19 cellular contexts compared by ENCODE assay signal in genomic region chr7:45696476-45696875, GRCh38.
A peak's percentile ranks its signal among the peaks of the same experiment; 100 is the strongest.
DNase-seq lines count a peak whose midpoint lies in the region; ATAC-seq, FAIRE-seq and TF ChIP-seq lines count a peak whose summit lies in the region.
"Had no signal": no experiment of that assay in that cellular context is flagged by ENCODE, and none has a peak within 500 bp of the region (broad histone marks: within the 10 kb centered on the region; RNA-seq: fewer than 3 reads in every experiment).

No MANE protein-coding gene starts in this region.

- H3K9me3 Mint-ChIP-seq in activated T-cell treated with anti-CD3 and anti-CD28 coated beads, Interleukin-2, amount 50 U/mL, for 72 hours: no peaks in the 10 kb centered on the region
- no peaks in the 10 kb centered on the region for H3K9me3 Mint-ChIP-seq in type B pancreatic cell
- no peaks in the 10 kb centered on the region for H3K9me3 Mint-ChIP-seq in effector memory CD8-positive, alpha-beta T cell

- DNase-seq in activated T-cell treated with anti-CD3 and anti-CD28 coated beads, Interleukin-2, amount 50 U/mL, for 48 hours: peak; percentile 3 to 6
- no peak for DNase-seq in activated T-cell treated with anti-CD3 and anti-CD28 coated beads, Interleukin-2, amount 50 U/mL, for 72 hours
- no peak for DNase-seq in K562 (ENCODE audit: extremely low read depth in 1 of 4, low spot score in 3 of 4)
- DNase-seq in right lobe of liver: peak; percentile 18 to 60 (median 42)
- peak; percentile 16 for DNase-seq in type B pancreatic cell (ENCODE audit: extremely low spot score, unreplicated experiment)
- DNase-seq in GOT3 (lab: John Stamatoyannopoulos, UW): no peak
- no peak for DNase-seq in effector memory CD8-positive, alpha-beta T cell
- DNase-seq: AML-193, Caco-2, KG1, MG63, NCI-H1092 treated with DMSO at 0.1 percent for 48 hours, NCI-H1694, NCI-H2107, NCI-H226, NCI-H526 treated with DMSO at 0.1 percent for 48 hours had no signal

- 0% methylated on average over 3 of the region's 4 CpGs for WGBS in K562 (ENCODE audit: insufficient coverage, low coverage, missing lambda C conversion rate)
- 72% methylated on average over 2 of the region's 4 CpGs for WGBS in right lobe of liver (ENCODE audit: insufficient coverage, low coverage, low lambda C conversion rate, missing lambda C conversion rate)

- H3K36me3 ChIP-seq in K562 (ENCODE audit: control insufficient read depth, insufficient read depth, low read length) (no peaks in the 10 kb centered on the region), right lobe of liver (no peaks in the 10 kb centered on the region)
- H3K36me3 ChIP-seq: MG63 had no signal

- BruUV-seq in K562 (replicated peaks; lab: Mats Ljungman, UMichigan): no TSS peak

- TF ChIP-seq RAD21 in K562 (CRISPR knock-in tag; conservative IDR thresholded peaks at IDR 0.05 in 1 of 2, IDR thresholded peaks at IDR 0.05 in 1 of 2): no peak

- H3K27me3 ChIP-seq in K562 (ENCODE audit: control insufficient read depth in 2 of 2, insufficient read depth in 2 of 2, low read length in 2 of 2) (peaks cover 10 to 41% of the 10 kb centered on the region in 2 experiments), right lobe of liver (no peaks in the 10 kb centered on the region)
- H3K27me3 ChIP-seq: MG63 had no signal

- H3K27ac ChIP-seq in K562 (ENCODE audit: extremely low read depth, low read depth, low read length): no peak overlapping the region
- H3K27ac ChIP-seq in right lobe of liver: peak overlapping the region; percentile 8 to 89 (median 85)

- no peak for TF ChIP-seq EP300 in K562 (IDR thresholded peaks at IDR 0.05; ENCODE audit: low read length)

- no peak overlapping the region for H3K9ac ChIP-seq in K562 (ENCODE audit: insufficient read depth in 1 of 2, low read depth in 2 of 2, low read length in 2 of 2)

- H3K27ac Mint-ChIP-seq in activated T-cell treated with anti-CD3 and anti-CD28 coated beads, Interleukin-2, amount 50 U/mL, for 72 hours: no peak overlapping the region
- no peak overlapping the region for H3K27ac Mint-ChIP-seq in type B pancreatic cell
- peak overlapping the region in 1 of 2 donors; percentile 4 for H3K27ac Mint-ChIP-seq in effector memory CD8-positive, alpha-beta T cell

- H3K27me3 Mint-ChIP-seq in activated T-cell treated with anti-CD3 and anti-CD28 coated beads, Interleukin-2, amount 50 U/mL, for 72 hours (ENCODE audit: low read depth): no peaks in the 10 kb centered on the region
- no peaks in the 10 kb centered on the region for H3K27me3 Mint-ChIP-seq in type B pancreatic cell
- H3K27me3 Mint-ChIP-seq in effector memory CD8-positive, alpha-beta T cell: peaks cover 15 to 25% of the 10 kb centered on the region in 2 donors

- peaks cover 4% of the 10 kb centered on the region for H3K4me1 Mint-ChIP-seq in activated T-cell treated with anti-CD3 and anti-CD28 coated beads, Interleukin-2, amount 50 U/mL, for 72 hours (ENCODE audit: low read depth)
- no peaks in the 10 kb centered on the region for H3K4me1 Mint-ChIP-seq in type B pancreatic cell (ENCODE audit: unreplicated experiment)
- no peaks in the 10 kb centered on the region for H3K4me1 Mint-ChIP-seq in effector memory CD8-positive, alpha-beta T cell (ENCODE audit: low read depth in 2 of 2)

- H4K20me1 ChIP-seq in K562 (replicated peaks; ENCODE audit: control insufficient read depth, insufficient read depth, low read length): no peaks in the 10 kb centered on the region

- no peaks in the 10 kb centered on the region for H3K9me3 ChIP-seq in K562 (replicated peaks; ENCODE audit: control insufficient read depth, insufficient read depth, low read depth, low read length)
- H3K9me3 ChIP-seq in right lobe of liver: no peaks in the 10 kb centered on the region
- H3K9me3 ChIP-seq: Caco-2, MG63 had no signal

- TF ChIP-seq CTCF in K562 (IDR thresholded peaks at IDR 0.05 in 2 of 3, conservative IDR thresholded peaks at IDR 0.05 in 1 of 3; ENCODE audit: insufficient read depth in 2 of 3, low read depth in 1 of 3, low read length in 3 of 3) (no peak), right lobe of liver (IDR thresholded peaks at IDR 0.05) (no peak), type B pancreatic cell (conservative IDR thresholded peaks at IDR 0.05) (no peak)

- H3K4me3 ChIP-seq in K562 (no peak overlapping the region), right lobe of liver (no peak overlapping the region)
- H3K4me3 ChIP-seq: GM12878, MG63 had no signal

- CTCF ChIA-PET in K562 (lab: Yijun Ruan, JAX; ENCODE audit: low intra/inter-chr PET ratio): no interaction called here

- POLR2A ChIA-PET in K562 (lab: Yijun Ruan, JAX): interaction anchor here (0.6 kb wide), 1 partner anchor 595 kb away, joined by 3 read pairs; no protein-coding TSS in a partner anchor

- no peaks in the 10 kb centered on the region for H3K9me1 ChIP-seq in K562 (ENCODE audit: control insufficient read depth, insufficient read depth, low read length)

- H3K36me3 Mint-ChIP-seq in activated T-cell treated with anti-CD3 and anti-CD28 coated beads, Interleukin-2, amount 50 U/mL, for 72 hours (ENCODE audit: insufficient read depth in 2 of 2): no peaks in the 10 kb centered on the region
- H3K36me3 Mint-ChIP-seq in type B pancreatic cell: no peaks in the 10 kb centered on the region
- no peaks in the 10 kb centered on the region for H3K36me3 Mint-ChIP-seq in effector memory CD8-positive, alpha-beta T cell (ENCODE audit: insufficient read depth)

- H3K4me2 ChIP-seq in K562 (ENCODE audit: insufficient read depth, low read length): no peak overlapping the region

- H3K4me1 ChIP-seq in K562 (replicated peaks in 1 of 2; ENCODE audit: control insufficient read depth in 2 of 2, insufficient read depth in 2 of 2, low read length in 2 of 2) (no peaks in the 10 kb centered on the region; a peak in 1 of 5 replicates), right lobe of liver (peaks cover 0 to 73% (median 27%) of the 10 kb centered on the region in 4 donors)

- ATAC-seq in activated T-cell treated with anti-CD3 and anti-CD28 coated beads, Interleukin-2, amount 50 U/mL, for 72 hours (replicated peaks in 1 of 2): no peak
- ATAC-seq in K562 (peak; percentile 53), right lobe of liver (peak in 2 of 4 donors; percentile 8 to 10)
- no peak for ATAC-seq in effector memory CD8-positive, alpha-beta T cell (replicated peaks)
- ATAC-seq: GM12878 had no signal

- TF ChIP-seq POLR2A in K562 (conservative IDR thresholded peaks at IDR 0.05) (no peak), right lobe of liver (IDR thresholded peaks at IDR 0.05) (no peak)

- no peak overlapping the region for H3K4me3 Mint-ChIP-seq in activated T-cell treated with anti-CD3 and anti-CD28 coated beads, Interleukin-2, amount 50 U/mL, for 72 hours
- no peak overlapping the region for H3K4me3 Mint-ChIP-seq in type B pancreatic cell
- H3K4me3 Mint-ChIP-seq in effector memory CD8-positive, alpha-beta T cell: no peak overlapping the region

- intact Hi-C loops in K562 (cut with micrococcal nuclease) (no loop called here), right lobe of liver (cut with DNase I) (no loop called here)

- FAIRE-seq in K562 (lab: Jason Lieb, UNC): no peak
- FAIRE-seq: GM12878, GM18507, HTR-8/SVneo had no signal

- H3K79me2 ChIP-seq in K562 (ENCODE audit: control insufficient read depth, insufficient read depth, low read length): no peaks in the 10 kb centered on the region

- in situ Hi-C loops in K562 (cut with MboI): no loop called here

- H2AFZ ChIP-seq in K562 (ENCODE audit: low read depth, low read length): no peak overlapping the region

TF ChIP-seq in K562, 482 proteins besides CTCF, POLR2A, EP300 and RAD21 (continues in another document):
- TF ChIP-seq AFF4 (CRISPR knock-in tag; IDR thresholded peaks at IDR 0.05): no peak
- no peak for TF ChIP-seq ELK3 (CRISPR knock-in tag; IDR thresholded peaks at IDR 0.05)

Comparison
In these comparisons a context has a peak if more than half of its experiments do, and no peak if none do; other contexts are left out.
1. DNase-seq: peak in activated T-cell treated with anti-CD3 and anti-CD28 coated beads, Interleukin-2, amount 50 U/mL, for 48 hours (2 of 2), right lobe of liver (3 of 3) and type B pancreatic cell (single experiment); none in activated T-cell treated with anti-CD3 and anti-CD28 coated beads, Interleukin-2, amount 50 U/mL, for 72 hours (0 of 2), K562 (0 of 4), GOT3 (single experiment) and effector memory CD8-positive, alpha-beta T cell (0 of 3).